Comparison of ENCODE assay signal across 11 cellular contexts in the genomic region with DNA sequence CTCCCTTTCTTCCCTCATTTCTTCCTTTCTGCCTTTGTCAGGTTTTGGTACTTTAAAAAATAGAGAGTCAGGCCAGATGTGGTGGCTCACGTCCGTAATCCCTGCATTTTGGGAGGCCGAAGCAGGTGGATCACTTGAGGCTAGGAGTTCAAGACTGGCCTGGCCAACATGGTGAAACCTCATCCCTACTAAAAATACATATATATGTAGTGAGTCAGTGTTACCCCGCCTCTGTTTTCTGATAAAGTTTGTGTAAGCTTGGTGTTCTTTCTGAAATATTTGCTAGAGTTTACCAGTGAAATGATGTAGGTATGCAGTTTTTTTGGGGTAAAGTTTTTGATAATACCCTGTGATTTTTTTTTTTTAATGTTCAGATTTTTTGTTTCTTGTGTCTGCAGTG. TPM values are rescaled to one million over a fixed set of nuclear protein-coding genes. Genes with fewer than 3 reads are reported as not detected.
DNase-seq lines count a peak whose midpoint lies in the region; ATAC-seq and TF ChIP-seq lines count a peak whose summit lies in the region.
"Had no signal": no experiment of that assay in that cellular context is flagged by ENCODE, and none has a peak within 500 bp of the region (broad histone marks: within the 10 kb centered on the region; RNA-seq: fewer than 3 reads in every experiment).

No MANE protein-coding gene starts in this region.

- H3K27me3 Mint-ChIP-seq in activated naive CD8-positive, alpha-beta T cell treated with anti-CD3 and anti-CD28 coated beads, Interleukin-2, amount 50 U/mL, for 24 hours, result no peaks in the 10 kb centered on the region

- H3K27me3 ChIP-seq in left ventricle myocardium inferior (ENCODE audit: low read depth), result no peaks in the 10 kb centered on the region
- H3K27me3 ChIP-seq in right cardiac atrium (ENCODE audit: control insufficient read depth, insufficient read depth), result no peaks in the 10 kb centered on the region
- H3K27me3 ChIP-seq in tibial artery, result no peaks in the 10 kb centered on the region
- H3K27me3 ChIP-seq in testis, result no peaks in the 10 kb centered on the region

- no peaks in the 10 kb centered on the region for H3K36me3 ChIP-seq in left ventricle myocardium inferior
- no peaks in the 10 kb centered on the region for H3K36me3 ChIP-seq in tibial artery
- no peaks in the 10 kb centered on the region for H3K36me3 ChIP-seq in testis (ENCODE audit: low read depth, missing control alignments)

- H3K36me3 Mint-ChIP-seq in activated naive CD8-positive, alpha-beta T cell treated with anti-CD3 and anti-CD28 coated beads, Interleukin-2, amount 50 U/mL, for 24 hours (ENCODE audit: low read depth), result peaks cover 72% of the 10 kb centered on the region

- no peak for TF ChIP-seq CTCF in left ventricle myocardium inferior (IDR thresholded peaks at IDR 0.05; ENCODE audit: borderline replicate concordance)
- no peak for TF ChIP-seq CTCF in tibial artery (IDR thresholded peaks at IDR 0.05)
- TF ChIP-seq CTCF in testis (IDR thresholded peaks at IDR 0.05), result no peak

- intact Hi-C loops in left ventricle myocardium inferior (cut with micrococcal nuclease) (no loop called here), right cardiac atrium (cut with DNase I) (no loop called here), tibial artery (cut with DNase I; ENCODE audit: low total_unique reads) (no loop called here), testis (cut with DNase I; ENCODE audit: low total_unique reads) (no loop called here)

- WGBS in right cardiac atrium, result 93% methylated on average over 4 of the region's 4 CpGs
- 87 to 92% methylated on average over 4 of the region's 4 CpGs for WGBS in testis, 2 donors

- no peak for TF ChIP-seq POLR2A in testis (IDR thresholded peaks at IDR 0.05)

- no peak overlapping the region for H3K4me3 Mint-ChIP-seq in activated naive CD8-positive, alpha-beta T cell treated with anti-CD3 and anti-CD28 coated beads, Interleukin-2, amount 50 U/mL, for 24 hours
- H3K4me3 Mint-ChIP-seq: WTC11 had no signal

- H3K4me1 Mint-ChIP-seq in activated naive CD8-positive, alpha-beta T cell treated with anti-CD3 and anti-CD28 coated beads, Interleukin-2, amount 50 U/mL, for 24 hours, result peaks cover 94% of the 10 kb centered on the region

- no peak for DNase-seq in left ventricle myocardium inferior
- DNase-seq in right cardiac atrium, result no peak
- no peak for DNase-seq in activated naive CD8-positive, alpha-beta T cell treated with anti-CD3 and anti-CD28 coated beads, Interleukin-2, amount 50 U/mL, for 24 hours
- peak; percentile 67 for DNase-seq in iris pigment epithelial cell (ENCODE audit: low read depth)
- peak in 1 of 2 donors; percentile 53 for DNase-seq in tibial artery
- DNase-seq in NCI-H1930 (lab: John Stamatoyannopoulos, UW), result no peak
- no peak for DNase-seq in testis
- DNase-seq: RPMI8226 had no signal

- H3K27ac ChIP-seq in left ventricle myocardium inferior (replicated peaks) (peak overlapping the region; percentile 80), right cardiac atrium (ENCODE audit: low read length) (no peak overlapping the region), tibial artery (peak overlapping the region; percentile 77 to 83), testis (no peak overlapping the region)
- H3K27ac ChIP-seq: C4-2B had no signal

- H3K4me3 ChIP-seq in left ventricle myocardium inferior (no peak overlapping the region), right cardiac atrium (ENCODE audit: low read length) (no peak overlapping the region), tibial artery (no peak overlapping the region), testis (no peak overlapping the region)

- H3K27ac Mint-ChIP-seq in activated naive CD8-positive, alpha-beta T cell treated with anti-CD3 and anti-CD28 coated beads, Interleukin-2, amount 50 U/mL, for 24 hours, result peak overlapping the region; percentile 95
- H3K27ac Mint-ChIP-seq: WTC11 had no signal

- H3K9me3 ChIP-seq in left ventricle myocardium inferior (replicated peaks), result peaks cover 15% of the 10 kb centered on the region
- H3K9me3 ChIP-seq in right cardiac atrium (ENCODE audit: control insufficient read depth, low read length), result no peaks in the 10 kb centered on the region
- H3K9me3 ChIP-seq in tibial artery, result no peaks in the 10 kb centered on the region
- no peaks in the 10 kb centered on the region for H3K9me3 ChIP-seq in testis

- H3K4me1 ChIP-seq in left ventricle myocardium inferior, result peaks cover 64% of the 10 kb centered on the region
- H3K4me1 ChIP-seq in right cardiac atrium (ENCODE audit: control insufficient read depth, insufficient read depth, low read length), result peaks cover 14% of the 10 kb centered on the region
- H3K4me1 ChIP-seq in tibial artery, result peaks cover 0 to 75% (median 50%) of the 10 kb centered on the region in 4 donors
- peaks cover 20% of the 10 kb centered on the region for H3K4me1 ChIP-seq in testis

- ATAC-seq in right cardiac atrium (no peak), HG03521 (IDR thresholded peaks at IDR 0.05; ENCODE audit: unreplicated experiment) (no peak)
- no peak for ATAC-seq in activated naive CD8-positive, alpha-beta T cell treated with anti-CD3 and anti-CD28 coated beads, Interleukin-2, amount 50 U/mL, for 24 hours
- ATAC-seq: WTC11 had no signal

- peaks cover 25% of the 10 kb centered on the region for H3K9me3 Mint-ChIP-seq in activated naive CD8-positive, alpha-beta T cell treated with anti-CD3 and anti-CD28 coated beads, Interleukin-2, amount 50 U/mL, for 24 hours

RNA-seq across cellular contexts. Expression of a gene that starts 58.8 kb away (rescaled TPM):
- total RNA-seq in left ventricle myocardium inferior (41.7 TPM), right cardiac atrium (10 to 100 TPM; 27.6 to 44.9 (median 38.6) TPM), testis (10 to 100 TPM; 65.1 to 80.1 TPM)
- polyA plus RNA-seq in right cardiac atrium (17.9 TPM), testis (ENCODE audit: insufficient read depth, low read depth, low replicate concordance) (66.7 TPM)

Comparison
In these comparisons a context has a peak if more than half of its experiments do, and no peak if none do; other contexts are left out.
1. H3K27ac ChIP-seq: peak in left ventricle myocardium inferior (single experiment) and tibial artery (2 of 2); none in right cardiac atrium (single experiment) and testis (0 of 2).